Comparison of ENCODE assay signal across 23 cellular contexts in the genomic region with DNA sequence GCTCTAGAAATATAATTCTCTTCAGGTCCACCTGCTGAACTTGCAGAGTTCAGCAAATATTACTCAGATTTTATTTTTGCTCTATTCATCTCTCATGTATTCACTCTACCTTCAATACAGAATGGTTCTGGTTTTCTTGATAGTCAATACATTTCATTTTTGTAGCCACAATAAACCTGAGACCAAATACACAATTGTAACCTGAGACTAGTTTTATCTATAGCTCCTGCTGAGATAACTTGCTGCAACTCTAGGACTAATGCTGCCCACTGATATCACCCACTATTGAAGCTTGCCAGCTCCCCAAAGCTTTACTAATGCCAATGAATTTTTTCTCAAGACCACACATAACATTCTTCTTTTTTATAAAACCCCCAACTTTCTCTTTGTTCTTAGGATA.
"Had no signal": no experiment of that assay in that cellular context is flagged by ENCODE, and none has a peak within 500 bp of the region (broad histone marks: within the 10 kb centered on the region; RNA-seq: fewer than 3 reads in every experiment).

No MANE protein-coding gene starts in this region.

- DNase-seq: dermis blood vessel endothelial cell; dorsolateral prefrontal cortex; effector CD4-positive, alpha-beta T cell; effector memory CD4-positive, alpha-beta T cell; erythroblast; esophagus squamous epithelium; foreskin fibroblast; foreskin melanocyte; gastrocnemius medialis; glutamatergic neuron; head of caudate nucleus; heart right ventricle; hippocampal formation; left cardiac atrium; left lung; left ventricle myocardium superior; lower lobe of right lung; mesenchymal stem cell; midbrain; naive thymus-derived CD4-positive, alpha-beta T cell had no signal

- H3K27ac ChIP-seq: coronary artery, dorsolateral prefrontal cortex, epithelial cell of prostate, esophagus squamous epithelium, gastrocnemius medialis, heart right ventricle, left lung, lower lobe of right lung had no signal

- H3K27me3 ChIP-seq: dorsolateral prefrontal cortex, esophagus squamous epithelium, gastrocnemius medialis, heart right ventricle, left lung had no signal

- ATAC-seq: esophagus mucosa; gastrocnemius medialis; heart right ventricle; left cardiac atrium; left lung; left ventricle myocardium superior; lower lobe of right lung; naive thymus-derived CD4-positive, alpha-beta T cell had no signal

- H3K4me3 ChIP-seq: coronary artery, dorsolateral prefrontal cortex, esophagus squamous epithelium, gastrocnemius medialis, heart right ventricle, left lung, lower lobe of right lung had no signal

- H3K4me1 ChIP-seq: gastrocnemius medialis, heart right ventricle, left lung, lower lobe of right lung had no signal

- H3K36me3 ChIP-seq: esophagus squamous epithelium, gastrocnemius medialis, heart right ventricle, left lung, lower lobe of right lung had no signal
